In the genomic region with DNA sequence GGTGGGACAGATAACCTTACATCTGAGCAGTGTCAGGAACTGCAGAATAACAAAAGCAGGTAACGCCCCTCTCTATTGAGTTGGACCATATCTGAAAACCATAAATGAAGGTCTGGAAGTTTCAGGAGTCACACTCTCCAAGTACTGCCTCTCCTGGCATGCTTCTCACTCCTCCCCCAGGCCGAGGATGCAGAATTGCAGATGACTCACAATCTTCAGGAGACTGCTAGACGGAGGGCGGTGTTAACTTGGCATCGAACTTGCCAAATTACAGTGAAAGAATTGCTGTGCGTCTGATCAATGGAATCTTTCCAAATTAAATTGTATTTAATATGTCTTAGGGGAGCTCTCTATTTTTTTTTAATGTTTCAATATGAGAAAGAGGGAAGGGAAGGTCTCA, we compare ENCODE assay signal across 10 cellular contexts.
A peak's percentile ranks its signal among the peaks of the same experiment; 100 is the strongest.
DNase-seq lines count a peak whose midpoint lies in the region; ATAC-seq, FAIRE-seq and TF ChIP-seq lines count a peak whose summit lies in the region.
"Had no signal": no experiment of that assay in that cellular context is flagged by ENCODE, and none has a peak within 500 bp of the region (broad histone marks: within the 10 kb centered on the region; RNA-seq: fewer than 3 reads in every experiment).

No MANE protein-coding gene starts in this region.

- POLR2A ChIA-PET in HepG2 (lab: Yijun Ruan, JAX), result no interaction called here

- intact Hi-C loops in HepG2 (cut with micrococcal nuclease; ENCODE audit: unreplicated experiment), result no loop called here

- H3K79me2 ChIP-seq in GM23338 (replicated peaks; ENCODE audit: insufficient read depth) (no peaks in the 10 kb centered on the region), fibroblast of lung (ENCODE audit: control insufficient read depth, insufficient read depth, low read length) (no peaks in the 10 kb centered on the region), HepG2 (ENCODE audit: insufficient read depth, low read length) (no peaks in the 10 kb centered on the region)

- H3K9me2 ChIP-seq in GM23338 (ENCODE audit: insufficient read depth), result no peaks in the 10 kb centered on the region

- H3K4me3 ChIP-seq in GM23338 (no peak overlapping the region), SJSA1 (no peak overlapping the region), fibroblast of lung (replicated peaks in 1 of 4; ENCODE audit: control extremely low read depth in 1 of 4, insufficient read depth in 1 of 4, low read depth in 3 of 4, low read length in 4 of 4) (no peak overlapping the region), HepG2 (replicated peaks in 1 of 3; ENCODE audit: insufficient read depth in 1 of 3, low read depth in 2 of 3, low read length in 3 of 3) (no peak overlapping the region)

- CTCF ChIA-PET in HepG2 (lab: Yijun Ruan, JAX; ENCODE audit: low intra/inter-chr PET ratio, low total read pairs), result no interaction called here

- H3K27ac ChIP-seq in GM23338 (ENCODE audit: low read depth) (no peak overlapping the region), SJSA1 (no peak overlapping the region), fibroblast of lung (ENCODE audit: insufficient read depth, low read length) (no peak overlapping the region), HepG2 (ENCODE audit: extremely low read length, insufficient read depth, low read length) (no peak overlapping the region)

- in situ Hi-C loops in HepG2 (cut with HindIII; ENCODE audit: extremely low pct_ligation_motif_present, low pct_unique_long_range_greater_than_20kb), result no loop called here

- ATAC-seq in GM23338, result no peak
- no peak for ATAC-seq in HepG2
- ATAC-seq in GM21447 (IDR thresholded peaks at IDR 0.05; ENCODE audit: unreplicated experiment), result no peak
- no peak for ATAC-seq in HG03439 (IDR thresholded peaks at IDR 0.05; ENCODE audit: unreplicated experiment)

- H3K27ac Mint-ChIP-seq in GM23338 (no peak overlapping the region), glutamatergic neuron (ENCODE audit: unreplicated experiment) (no peak overlapping the region)

- BruUV-seq in HepG2 (replicated peaks; lab: Mats Ljungman, UMichigan), result no TSS peak

- H3K9ac ChIP-seq in fibroblast of lung (ENCODE audit: insufficient read depth, low read length) (no peak overlapping the region), HepG2 (ENCODE audit: insufficient read depth, low read depth, low read length) (no peak overlapping the region)

- H3K4me3 Mint-ChIP-seq in GM23338 (no peak overlapping the region), glutamatergic neuron (ENCODE audit: unreplicated experiment) (no peak overlapping the region)

- H3K36me3 Mint-ChIP-seq in GM23338 (ENCODE audit: low read depth), result no peaks in the 10 kb centered on the region
- H3K36me3 Mint-ChIP-seq in glutamatergic neuron (ENCODE audit: unreplicated experiment), result no peaks in the 10 kb centered on the region

- no peak for TF ChIP-seq RAD21 in HepG2 (CRISPR knock-in tag; IDR thresholded peaks at IDR 0.05)

- FAIRE-seq in HepG2 (lab: Jason Lieb, UNC), result no peak

- H3K36me3 ChIP-seq in GM23338 (ENCODE audit: insufficient read depth) (no peaks in the 10 kb centered on the region), SJSA1 (no peaks in the 10 kb centered on the region), fibroblast of lung (ENCODE audit: control insufficient read depth, insufficient read depth, low read length) (no peaks in the 10 kb centered on the region), HepG2 (replicated peaks in 1 of 2; ENCODE audit: control insufficient read depth in 1 of 2, insufficient read depth in 2 of 2, low read length in 2 of 2) (no peaks in the 10 kb centered on the region)

- WGBS in HepG2 (ENCODE audit: low lambda C conversion rate), result 75% methylated on average over 6 of the region's 6 CpGs

- H4K20me1 ChIP-seq in GM23338 (replicated peaks; ENCODE audit: insufficient read depth) (no peaks in the 10 kb centered on the region), fibroblast of lung (ENCODE audit: control insufficient read depth, extremely low read depth, insufficient read depth, low read length) (no peaks in the 10 kb centered on the region), HepG2 (ENCODE audit: insufficient read depth, low read length) (no peaks in the 10 kb centered on the region)

- H3K9me3 ChIP-seq in SJSA1 (replicated peaks) (no peaks in the 10 kb centered on the region), fibroblast of lung (ENCODE audit: control insufficient read depth, insufficient read depth, low read depth, low read length) (no peaks in the 10 kb centered on the region), HepG2 (ENCODE audit: low read length) (no peaks in the 10 kb centered on the region)

- no peak for TF ChIP-seq POLR2A in HepG2 (IDR thresholded peaks at IDR 0.05; ENCODE audit: insufficient read depth in 1 of 2, low read depth in 2 of 2, low read length in 2 of 2)

- H3K9me3 Mint-ChIP-seq in GM23338 (no peaks in the 10 kb centered on the region), glutamatergic neuron (ENCODE audit: unreplicated experiment) (peaks cover 1% of the 10 kb centered on the region)

- H3K27me3 ChIP-seq in GM23338 (ENCODE audit: insufficient read depth) (no peaks in the 10 kb centered on the region), SJSA1 (replicated peaks) (no peaks in the 10 kb centered on the region), fibroblast of lung (ENCODE audit: control insufficient read depth, insufficient read depth, low read length) (no peaks in the 10 kb centered on the region), HepG2 (ENCODE audit: control insufficient read depth in 1 of 2, insufficient read depth in 2 of 2, low read length in 2 of 2) (0 out of 5 replicates have a peak, but pooled peaks cover 0 to 2% of the 10 kb centered on the region in 2 experiments)

- H2AFZ ChIP-seq in GM23338, result peak overlapping the region; percentile 84
- no peak overlapping the region for H2AFZ ChIP-seq in fibroblast of lung (ENCODE audit: low read length)
- no peak overlapping the region for H2AFZ ChIP-seq in HepG2 (ENCODE audit: low read length)

- H3K4me1 Mint-ChIP-seq in GM23338 (peaks cover 9% of the 10 kb centered on the region), glutamatergic neuron (ENCODE audit: low read depth, unreplicated experiment) (peaks cover 26% of the 10 kb centered on the region)

- H3K4me2 ChIP-seq in GM23338 (no peak overlapping the region), fibroblast of lung (ENCODE audit: extremely low read depth, insufficient read depth, low read length) (peak overlapping the region; percentile 62), HepG2 (ENCODE audit: low read depth, low read length) (no peak overlapping the region)

- H3K27me3 Mint-ChIP-seq in GM23338 (ENCODE audit: insufficient read depth, low read depth, poor library complexity) (peaks cover 2% of the 10 kb centered on the region), glutamatergic neuron (ENCODE audit: unreplicated experiment) (peaks cover 3% of the 10 kb centered on the region)

- DNase-seq in GM23338 (ENCODE audit: low spot score) (no peak), SJSA1 (ENCODE audit: low read depth in 1 of 2, low spot score in 2 of 2) (peak; percentile 42 to 73), fibroblast of lung (ENCODE audit: low read depth in 2 of 2) (peak; percentile 70 to 95), renal cortical epithelial cell (ENCODE audit: low read depth) (peak; percentile 83), glutamatergic neuron (no peak), HepG2 (ENCODE audit: low spot score) (no peak)
- DNase-seq: activated effector memory CD4-positive, alpha-beta T cell treated with Interleukin-2 at 50 U/mL for 16 hours; DND-41 had no signal

- TF ChIP-seq CTCF in GM23338 (conservative IDR thresholded peaks at IDR 0.05; ENCODE audit: low read depth in 2 of 2) (no peak), fibroblast of lung (conservative IDR thresholded peaks at IDR 0.05 in 1 of 2, IDR thresholded peaks at IDR 0.05 in 1 of 2; ENCODE audit: low read depth in 1 of 2, low read length in 2 of 2) (no peak), glutamatergic neuron (IDR thresholded peaks at IDR 0.05; ENCODE audit: partially characterized antibody, unreplicated experiment) (no peak), HepG2 (CRISPR knock-in tag; IDR thresholded peaks at IDR 0.05) (no peak)

- TF ChIP-seq EP300 in HepG2 (IDR thresholded peaks at IDR 0.05; ENCODE audit: low read depth in 2 of 2, low read length in 2 of 2) (no peak), HepG2 (CRISPR knock-in tag; IDR thresholded peaks at IDR 0.05; ENCODE audit: borderline replicate concordance) (no peak)

- no peaks in the 10 kb centered on the region for H3F3A ChIP-seq in GM23338 (replicated peaks; ENCODE audit: low read depth)

- H3K4me1 ChIP-seq in GM23338 (ENCODE audit: insufficient read depth) (no peaks in the 10 kb centered on the region), SJSA1 (replicated peaks) (peaks cover 6% of the 10 kb centered on the region), fibroblast of lung (ENCODE audit: control insufficient read depth, extremely low read depth, insufficient read depth, low read length) (no peaks in the 10 kb centered on the region), HepG2 (ENCODE audit: insufficient read depth, low read length) (peaks cover 14% of the 10 kb centered on the region)

TF ChIP-seq in GM23338, 12 proteins besides CTCF, POLR2A, EP300 and RAD21 (continues in another document):
- no peak for TF ChIP-seq STAT1 (IDR thresholded peaks at IDR 0.05; ENCODE audit: unreplicated experiment)
- TF ChIP-seq POLR2AphosphoS5 (IDR thresholded peaks at IDR 0.05; ENCODE audit: low read depth), result no peak
- no peak for TF ChIP-seq ZNF331 (CRISPR knock-in tag; IDR thresholded peaks at IDR 0.05; ENCODE audit: low read depth)
- no peak for TF ChIP-seq JUNB (IDR thresholded peaks at IDR 0.05; ENCODE audit: unreplicated experiment)
- TF ChIP-seq ZNF114 (CRISPR knock-in tag; IDR thresholded peaks at IDR 0.05), result no peak

TF ChIP-seq in HepG2, 621 proteins besides CTCF, POLR2A, EP300 and RAD21:
- no peak for TF ChIP-seq KDM1A (CRISPR knock-in tag; IDR thresholded peaks at IDR 0.05)

Comparison
In these comparisons a context has a peak if more than half of its experiments do, and no peak if none do; other contexts are left out.
1. DNase-seq: peak in SJSA1 (2 of 2), fibroblast of lung (2 of 2) and renal cortical epithelial cell (single experiment); none in GM23338 (single experiment), glutamatergic neuron (single experiment) and HepG2 (single experiment).